ENCODE assay signal across 8 cellular contexts in the genomic region with DNA sequence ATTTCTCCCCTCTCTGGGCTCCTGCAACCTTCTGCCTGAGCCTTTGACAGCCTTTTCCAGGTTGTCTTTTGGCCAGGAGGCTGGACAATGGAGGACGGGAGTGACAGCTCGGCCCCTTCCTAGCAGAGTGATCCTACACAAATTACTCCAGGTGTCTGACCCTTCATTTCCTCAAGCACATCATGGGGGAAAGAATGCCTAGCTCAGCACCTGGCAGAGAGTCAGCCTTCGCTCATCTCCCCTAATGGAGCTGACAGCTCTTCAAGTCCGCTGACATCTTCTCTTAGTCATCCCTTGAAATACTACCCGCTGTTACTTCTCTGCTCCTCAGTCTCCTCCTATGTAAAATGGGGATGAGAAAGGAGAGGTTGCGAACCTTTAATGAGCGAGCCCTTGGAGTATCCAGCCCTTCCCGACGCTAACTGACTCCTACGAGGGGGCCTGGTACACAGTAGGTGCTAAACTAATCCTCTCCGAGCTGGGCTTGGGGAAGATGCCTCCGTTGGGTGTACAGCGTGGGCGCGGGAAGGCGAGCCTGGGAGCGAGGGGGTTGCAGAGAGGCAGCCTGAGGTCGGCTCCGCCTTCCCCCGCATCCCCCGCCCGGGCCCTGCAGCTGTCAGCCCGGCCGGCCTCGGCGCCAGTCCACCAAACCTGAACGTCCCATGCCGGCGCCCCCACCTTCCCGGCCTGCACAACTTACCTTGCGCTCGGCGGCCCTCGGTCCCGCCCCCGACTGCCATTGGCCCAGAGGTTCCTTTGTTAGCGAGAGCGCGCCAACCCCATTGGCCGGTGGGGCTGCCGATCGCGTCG. TPM values are rescaled to one million over a fixed set of nuclear protein-coding genes. Genes with fewer than 3 reads are reported as not detected.
DNase-seq lines count a peak whose midpoint lies in the region; ATAC-seq and TF ChIP-seq lines count a peak whose summit lies in the region.

No MANE protein-coding gene starts in this region.

- intact Hi-C loops in natural killer cell (cut with micrococcal nuclease), result loop anchor here (5.0 kb wide), 2 partner anchors 86 to 196 kb away; a partner anchor contains a TSS

- H3K27me3 Mint-ChIP-seq in activated T-helper 17 cell treated with anti-CD3 and anti-CD28 coated beads, Interleukin-2, amount 50 U/mL, for 72 hours, result no peaks in the 10 kb centered on the region
- no peaks in the 10 kb centered on the region for H3K27me3 Mint-ChIP-seq in natural killer cell (ENCODE audit: low read depth in 2 of 2)
- H3K27me3 Mint-ChIP-seq in stimulated activated naive B cell treated with anti-CD40 and anti-IgM and Interleukin-4, amounts not matched to agents 10 μg/mL and 1 μg/mL and 100 μg/mL, for 72 hours, result no peaks in the 10 kb centered on the region

- peak; percentile 99 for DNase-seq in Daoy (ENCODE audit: low read depth)
- peak; percentile 97 for DNase-seq in H4 (ENCODE audit: low spot score)
- peak; percentile 97 for DNase-seq in LHCN-M2 (ENCODE audit: low read depth)
- DNase-seq in RKO (ENCODE audit: low spot score), result peak; percentile 95
- peak; percentile 92 for DNase-seq in fibroblast of peridontal ligament (ENCODE audit: extremely low read depth)
- DNase-seq in natural killer cell, result peak; percentile 95
- DNase-seq in stimulated activated naive B cell treated with anti-CD40 and anti-IgM and Interleukin-4, amounts not matched to agents 10 μg/mL and 1 μg/mL and 100 μg/mL, for 72 hours, result peak; percentile 96

- no peak for TF ChIP-seq CTCF in natural killer cell (IDR thresholded peaks at IDR 0.05)

- H3K4me3 Mint-ChIP-seq in activated T-helper 17 cell treated with anti-CD3 and anti-CD28 coated beads, Interleukin-2, amount 50 U/mL, for 72 hours, result peak overlapping the region; percentile 69
- H3K4me3 Mint-ChIP-seq in natural killer cell, result peak overlapping the region; percentile 81
- H3K4me3 Mint-ChIP-seq in stimulated activated naive B cell treated with anti-CD40 and anti-IgM and Interleukin-4, amounts not matched to agents 10 μg/mL and 1 μg/mL and 100 μg/mL, for 72 hours, result peak overlapping the region; percentile 82 to 86

- peaks cover 31% of the 10 kb centered on the region for H3K4me1 Mint-ChIP-seq in activated T-helper 17 cell treated with anti-CD3 and anti-CD28 coated beads, Interleukin-2, amount 50 U/mL, for 72 hours
- peaks cover 46 to 47% of the 10 kb centered on the region in 2 donors for H3K4me1 Mint-ChIP-seq in natural killer cell
- H3K4me1 Mint-ChIP-seq in stimulated activated naive B cell treated with anti-CD40 and anti-IgM and Interleukin-4, amounts not matched to agents 10 μg/mL and 1 μg/mL and 100 μg/mL, for 72 hours, result peaks cover 39 to 56% of the 10 kb centered on the region in 2 donors

- ATAC-seq in activated T-helper 17 cell treated with anti-CD3 and anti-CD28 coated beads, Interleukin-2, amount 50 U/mL, for 72 hours (replicated peaks), result peak; percentile 97
- ATAC-seq in natural killer cell, result peak; percentile 95 to 99 (median 97)
- peak; percentile 93 to 95 for ATAC-seq in stimulated activated naive B cell treated with anti-CD40 and anti-IgM and Interleukin-4, amounts not matched to agents 10 μg/mL and 1 μg/mL and 100 μg/mL, for 72 hours (replicated peaks)

- peak overlapping the region; percentile 4 for H3K27ac Mint-ChIP-seq in activated T-helper 17 cell treated with anti-CD3 and anti-CD28 coated beads, Interleukin-2, amount 50 U/mL, for 72 hours
- H3K27ac Mint-ChIP-seq in natural killer cell, result peak overlapping the region in 1 of 2 donors; percentile 73
- peak overlapping the region; percentile 7 for H3K27ac Mint-ChIP-seq in stimulated activated naive B cell treated with anti-CD40 and anti-IgM and Interleukin-4, amounts not matched to agents 10 μg/mL and 1 μg/mL and 100 μg/mL, for 72 hours

- no peaks in the 10 kb centered on the region for H3K9me3 Mint-ChIP-seq in activated T-helper 17 cell treated with anti-CD3 and anti-CD28 coated beads, Interleukin-2, amount 50 U/mL, for 72 hours
- H3K9me3 Mint-ChIP-seq in natural killer cell, result no peaks in the 10 kb centered on the region
- peaks cover 0 to 1% of the 10 kb centered on the region in 2 donors for H3K9me3 Mint-ChIP-seq in stimulated activated naive B cell treated with anti-CD40 and anti-IgM and Interleukin-4, amounts not matched to agents 10 μg/mL and 1 μg/mL and 100 μg/mL, for 72 hours

- peaks cover 7% of the 10 kb centered on the region for H3K36me3 Mint-ChIP-seq in activated T-helper 17 cell treated with anti-CD3 and anti-CD28 coated beads, Interleukin-2, amount 50 U/mL, for 72 hours (ENCODE audit: low read depth)
- H3K36me3 Mint-ChIP-seq in natural killer cell, result no peaks in the 10 kb centered on the region
- peaks cover 0 to 3% of the 10 kb centered on the region in 2 donors for H3K36me3 Mint-ChIP-seq in stimulated activated naive B cell treated with anti-CD40 and anti-IgM and Interleukin-4, amounts not matched to agents 10 μg/mL and 1 μg/mL and 100 μg/mL, for 72 hours

RNA-seq across cellular contexts. Expression of a gene that starts 0.5 kb away (rescaled TPM):
- total RNA-seq in Daoy (2014; rRNA removed; shearing (Covaris generic)), result 135 and 150 TPM in 2 replicates
- 86.9 and 99.5 TPM in 2 replicates for total RNA-seq in H4 (2014; rRNA removed; shearing (Covaris generic))
- total RNA-seq in LHCN-M2 (2014; rRNA removed), result 198 and 224 TPM in 2 replicates
- 296 TPM for polyA plus RNA-seq in LHCN-M2 (2012)
- 100 to 1,000 TPM; 204 to 207 TPM for total RNA-seq in activated T-helper 17 cell treated with anti-CD3 and anti-CD28 coated beads, Interleukin-2, amount 50 U/mL, for 72 hours
- total RNA-seq in natural killer cell, result 100 to 1,000 TPM; 225 to 272 (median 229) TPM

Comparison
In these comparisons a context has a peak if more than half of its experiments do, and no peak if none do; other contexts are left out.
1. Peak in every context shown above with its lines: DNase-seq and ATAC-seq.